Comparison of ENCODE assay signal across 10 cellular contexts in genomic region chr11:3001496-3001895, GRCh38. TPM values are rescaled to one million over a fixed set of nuclear protein-coding genes. Genes with fewer than 3 reads are reported as not detected.
DNase-seq lines count a peak whose midpoint lies in the region; ATAC-seq and TF ChIP-seq lines count a peak whose summit lies in the region.
"Had no signal": no experiment of that assay in that cellular context is flagged by ENCODE, and none has a peak within 500 bp of the region (broad histone marks: within the 10 kb centered on the region; RNA-seq: fewer than 3 reads in every experiment).

No MANE protein-coding gene starts in this region.

- peak; percentile 74 for DNase-seq in DMS 273 (lab: John Stamatoyannopoulos, UW; ENCODE audit: unreplicated experiment)
- no peak for DNase-seq in Panc1 (ENCODE audit: low read depth, low spot score)
- DNase-seq in globus pallidus (ENCODE audit: low spot score): peak; percentile 89
- peak; percentile 55 to 96 (median 74) for DNase-seq in posterior cingulate gyrus
- no peak for DNase-seq in stimulated activated CD4-positive, alpha-beta T cell treated with anti-CD3 and anti-CD28 coated beads, Interleukin-2, amount 100 ng/mL, for 48 hours
- no peak for DNase-seq in NCI-H510A treated with DMSO at 0.1 percent for 48 hours (lab: John Stamatoyannopoulos, UW)

- TF ChIP-seq CTCF in Panc1 (IDR thresholded peaks at IDR 0.05): no peak

- no TSS peak for BruUV-seq in Panc1 (replicated peaks; lab: Mats Ljungman, UMichigan)

- H3K27ac ChIP-seq in Panc1 (ENCODE audit: low read length): peak overlapping the region; percentile 84
- H3K27ac ChIP-seq: SJSA1 had no signal

- peaks cover 43% of the 10 kb centered on the region for H3K4me1 ChIP-seq in Panc1 (ENCODE audit: control insufficient read depth, insufficient read depth, low read length)

- CTCF ChIA-PET in Panc1 (lab: Charles Lee): no interaction called here

- POLR2A ChIA-PET in Panc1 (lab: Charles Lee): no interaction called here

- H3K36me3 ChIP-seq in Panc1 (ENCODE audit: control insufficient read depth, insufficient read depth, low read length): peaks cover 20% of the 10 kb centered on the region

- intact Hi-C loops in Panc1 (cut with micrococcal nuclease; ENCODE audit: unreplicated experiment) (no loop called here), posterior cingulate gyrus (cut with DNase I) (no loop called here)

- H3K27me3 ChIP-seq in Panc1 (ENCODE audit: control insufficient read depth, insufficient read depth, low read length): no peaks in the 10 kb centered on the region
- H3K27me3 ChIP-seq: neutrophil, SJSA1 had no signal

- no peaks in the 10 kb centered on the region for H3K9me3 ChIP-seq in Panc1 (ENCODE audit: control insufficient read depth, insufficient read depth, low read depth, low read length)
- H3K9me3 ChIP-seq: neutrophil, SJSA1 had no signal

- ATAC-seq in Panc1 (no peak), HG03045 (IDR thresholded peaks at IDR 0.05; ENCODE audit: unreplicated experiment) (no peak), GM19397 (IDR thresholded peaks at IDR 0.05; ENCODE audit: unreplicated experiment) (no peak)

- in situ Hi-C loops in Panc1 (cut with HindIII; ENCODE audit: low pct_unique_long_range_greater_than_20kb, low sequenced_read_pairs): no loop called here

- no peak overlapping the region for H3K4me3 ChIP-seq in Panc1 (ENCODE audit: low read depth in 2 of 2, low read length in 2 of 2)
- H3K4me3 ChIP-seq: SJSA1 had no signal

RNA-seq across cellular contexts. Expression of gene NAP1L4, which starts 9.4 kb away (rescaled TPM):
- 274 TPM for total RNA-seq in Panc1 (2021; ENCODE audit: unreplicated experiment)
- 162 TPM for polyA plus RNA-seq in Panc1 (2012; ENCODE audit: insufficient read length)

RNA-seq across cellular contexts. Expression of gene CARS1, which starts 55.7 kb away (rescaled TPM):
- 120 TPM for total RNA-seq in Panc1 (2021; ENCODE audit: unreplicated experiment)
- polyA plus RNA-seq in Panc1 (2012; ENCODE audit: insufficient read length): 264 TPM

Comparison
In these comparisons a context has a peak if more than half of its experiments do, and no peak if none do; other contexts are left out.
1. DNase-seq: peak in DMS 273 (single experiment), globus pallidus (single experiment) and posterior cingulate gyrus (10 of 10); none in Panc1 (single experiment), stimulated activated CD4-positive, alpha-beta T cell treated with anti-CD3 and anti-CD28 coated beads, Interleukin-2, amount 100 ng/mL, for 48 hours (0 of 2) and NCI-H510A treated with DMSO at 0.1 percent for 48 hours (single experiment).